16 cellular contexts compared by ENCODE assay signal in genomic region chr16:14362774-14363371, GRCh38.
DNase-seq lines count a peak whose midpoint lies in the region; ATAC-seq, FAIRE-seq and TF ChIP-seq lines count a peak whose summit lies in the region.
"Had no signal": no experiment of that assay in that cellular context is flagged by ENCODE, and none has a peak within 500 bp of the region (broad histone marks: within the 10 kb centered on the region; RNA-seq: fewer than 3 reads in every experiment).

No MANE protein-coding gene starts in this region.

- no peak overlapping the region for H2BK15ac ChIP-seq in neuronal stem cell (ENCODE audit: low read length)

- no peak for TF ChIP-seq EP300 in HepG2 (IDR thresholded peaks at IDR 0.05; ENCODE audit: low read depth in 2 of 2, low read length in 2 of 2)
- no peak for TF ChIP-seq EP300 in HepG2 (CRISPR knock-in tag; IDR thresholded peaks at IDR 0.05; ENCODE audit: borderline replicate concordance)

- POLR2A ChIA-PET in HepG2 (lab: Yijun Ruan, JAX) = interaction anchor here (0.9 kb wide), 1 partner anchor 139 kb away, joined by 3 read pairs; no protein-coding TSS in a partner anchor

- no peak for FAIRE-seq in HepG2 (lab: Jason Lieb, UNC)
- FAIRE-seq: A204.1 had no signal

- intact Hi-C loops in HepG2 (cut with micrococcal nuclease; ENCODE audit: unreplicated experiment) = loop anchor here (5.0 kb wide), 2 partner anchors 46 to 61 kb away; no protein-coding TSS in a partner anchor
- intact Hi-C loops in right lobe of liver (cut with DNase I) = no loop called here

- H4K8ac ChIP-seq in neuronal stem cell (ENCODE audit: low read depth, low read length) = no peak overlapping the region

- H2AFZ ChIP-seq in HepG2 (ENCODE audit: low read length) = no peak overlapping the region
- peak overlapping the region; percentile 33 for H2AFZ ChIP-seq in neuronal stem cell (ENCODE audit: low read length)

- H3K9ac ChIP-seq in HepG2 (ENCODE audit: insufficient read depth, low read depth, low read length) (no peak overlapping the region), duodenal mucosa (ENCODE audit: low read depth in 1 of 2, low read length in 2 of 2) (no peak overlapping the region), neuronal stem cell (ENCODE audit: low read depth, low read length, poor library complexity) (no peak overlapping the region)

- BruUV-seq in HepG2 (replicated peaks; lab: Mats Ljungman, UMichigan) = no TSS peak

- WGBS in HepG2 (ENCODE audit: low lambda C conversion rate) = 92% methylated on average over 20 of the region's 20 CpGs
- WGBS in right lobe of liver (ENCODE audit: insufficient coverage, low coverage, low lambda C conversion rate, missing lambda C conversion rate) = 75% methylated on average over 2 of the region's 20 CpGs
- no CpG with 5 or more reads among the region's 20 CpGs for WGBS in neuronal stem cell (ENCODE audit: extremely low coverage in 2 of 2, insufficient read length in 2 of 2, insufficient replicate concordance in 1 of 2), 2 donors

- H3K36me3 ChIP-seq in HepG2 (replicated peaks in 1 of 2; ENCODE audit: control insufficient read depth in 1 of 2, insufficient read depth in 2 of 2, low read length in 2 of 2) = no peaks in the 10 kb centered on the region
- H3K36me3 ChIP-seq in right lobe of liver = no peaks in the 10 kb centered on the region
- H3K36me3 ChIP-seq in duodenal mucosa (ENCODE audit: control insufficient read depth in 1 of 2, insufficient read depth in 2 of 2, low read length in 2 of 2) = no peaks in the 10 kb centered on the region
- H3K36me3 ChIP-seq in neuronal stem cell (replicated peaks in 1 of 2; ENCODE audit: control insufficient read depth in 2 of 2, insufficient read depth in 2 of 2, low read length in 2 of 2) = no peaks in the 10 kb centered on the region

- no peak overlapping the region for H2BK12ac ChIP-seq in neuronal stem cell (ENCODE audit: low read length)

- no peaks in the 10 kb centered on the region for H3K79me1 ChIP-seq in neuronal stem cell (ENCODE audit: low read depth, low read length)

- no peak overlapping the region for H3K18ac ChIP-seq in neuronal stem cell (ENCODE audit: low read length)

- TF ChIP-seq CTCF in HepG2 (CRISPR knock-in tag; IDR thresholded peaks at IDR 0.05) (no peak), right lobe of liver (IDR thresholded peaks at IDR 0.05) (no peak)

- H3K9me3 ChIP-seq in HepG2 (ENCODE audit: low read length) = no peaks in the 10 kb centered on the region
- H3K9me3 ChIP-seq in right lobe of liver = no peaks in the 10 kb centered on the region
- no peaks in the 10 kb centered on the region for H3K9me3 ChIP-seq in duodenal mucosa (ENCODE audit: control insufficient read depth in 1 of 2, low read length in 2 of 2)
- H3K9me3 ChIP-seq in neuronal stem cell (replicated peaks in 1 of 2; ENCODE audit: control insufficient read depth in 2 of 2, insufficient read depth in 1 of 2, low read depth in 1 of 2, low read length in 2 of 2) = no peaks in the 10 kb centered on the region

- ATAC-seq in HepG2 (no peak), right lobe of liver (no peak), HG03135 (IDR thresholded peaks at IDR 0.05; ENCODE audit: unreplicated experiment) (no peak)
- ATAC-seq: Right ventricle myocardium inferior had no signal

- in situ Hi-C loops in HepG2 (cut with HindIII; ENCODE audit: extremely low pct_ligation_motif_present, low pct_unique_long_range_greater_than_20kb) = no loop called here

- H3K4me3 ChIP-seq in HepG2 (replicated peaks in 1 of 3; ENCODE audit: insufficient read depth in 1 of 3, low read depth in 2 of 3, low read length in 3 of 3) = no peak overlapping the region
- no peak overlapping the region for H3K4me3 ChIP-seq in right lobe of liver
- no peak overlapping the region for H3K4me3 ChIP-seq in duodenal mucosa (ENCODE audit: low read depth in 1 of 2, low read length in 2 of 2)
- H3K4me3 ChIP-seq in neuronal stem cell (ENCODE audit: low read length in 2 of 2) = no peak overlapping the region
- H3K4me3 ChIP-seq: lung had no signal

- H3K27ac ChIP-seq in HepG2 (ENCODE audit: extremely low read length, insufficient read depth, low read length) (no peak overlapping the region), right lobe of liver (no peak overlapping the region), duodenal mucosa (ENCODE audit: low read depth, low read length) (peak overlapping the region; percentile 20), neuronal stem cell (replicated peaks; ENCODE audit: low read length) (no peak overlapping the region)
- H3K27ac ChIP-seq: VCaP had no signal

- H2AK5ac ChIP-seq in neuronal stem cell (ENCODE audit: low read depth, low read length) = no peak overlapping the region

- H4K91ac ChIP-seq in neuronal stem cell (ENCODE audit: low read depth, low read length, poor library complexity) = no peak overlapping the region

- H3K4ac ChIP-seq in neuronal stem cell (ENCODE audit: low read length) = no peak overlapping the region

- H2BK5ac ChIP-seq in neuronal stem cell (ENCODE audit: low read length) = no peak overlapping the region

- H2BK120ac ChIP-seq in neuronal stem cell (ENCODE audit: low read depth, low read length) = no peak overlapping the region

- H3K4me1 ChIP-seq in HepG2 (ENCODE audit: insufficient read depth, low read length) = peaks cover 71% of the 10 kb centered on the region
- H3K4me1 ChIP-seq in right lobe of liver = peaks cover 0 to 8% (median 0%) of the 10 kb centered on the region in 4 donors
- H3K4me1 ChIP-seq in duodenal mucosa (ENCODE audit: control insufficient read depth in 1 of 2, insufficient read depth in 2 of 2, low read length in 2 of 2) = no peaks in the 10 kb centered on the region
- peaks cover 7% of the 10 kb centered on the region in 2 donors for H3K4me1 ChIP-seq in neuronal stem cell (ENCODE audit: control insufficient read depth in 2 of 2, insufficient read depth in 1 of 2, low read depth in 1 of 2, low read length in 2 of 2)

- H3K27me3 ChIP-seq in HepG2 (ENCODE audit: control insufficient read depth in 1 of 2, insufficient read depth in 2 of 2, low read length in 2 of 2) (0 out of 5 replicates have a peak, but pooled peaks cover 0 to 3% of the 10 kb centered on the region in 2 experiments), right lobe of liver (no peaks in the 10 kb centered on the region), duodenal mucosa (ENCODE audit: control insufficient read depth in 1 of 2, insufficient read depth in 2 of 2, low read length in 2 of 2) (no peaks in the 10 kb centered on the region), neuronal stem cell (ENCODE audit: control insufficient read depth in 3 of 3, insufficient read depth in 3 of 3, low read depth in 1 of 3, low read length in 3 of 3) (peaks cover 0 to 13% (median 0%) of the 10 kb centered on the region in 3 experiments)

- H3K79me2 ChIP-seq in HepG2 (ENCODE audit: insufficient read depth, low read length) = no peaks in the 10 kb centered on the region

- no peak for TF ChIP-seq RAD21 in HepG2 (CRISPR knock-in tag; IDR thresholded peaks at IDR 0.05)

- no peak overlapping the region for H3K23ac ChIP-seq in neuronal stem cell (ENCODE audit: low read depth, low read length, poor library complexity)

- H3K14ac ChIP-seq in neuronal stem cell (ENCODE audit: low read length) = no peak overlapping the region

- DNase-seq in HepG2 (ENCODE audit: low spot score) (no peak), right lobe of liver (no peak), neuronal stem cell (ENCODE audit: low spot score) (no peak), NAMALWA (ENCODE audit: low spot score) (no peak), kidney glomerular epithelial cell (lab: John Stamatoyannopoulos, UW) (no peak)
- DNase-seq in stimulated activated CD8-positive, alpha-beta memory T cell treated with anti-CD3 and anti-CD28 coated beads, Interleukin-4, amount 100 ng/mL, for 48 hours = no peak
- DNase-seq: effector CD4-positive, alpha-beta T cell; hippocampal formation; NCI-H1694; NCI-H526 treated with DMSO at 0.1 percent for 48 hours had no signal

- H4K20me1 ChIP-seq in HepG2 (ENCODE audit: insufficient read depth, low read length) = no peaks in the 10 kb centered on the region

- TF ChIP-seq POLR2A in HepG2 (IDR thresholded peaks at IDR 0.05; ENCODE audit: insufficient read depth in 1 of 2, low read depth in 2 of 2, low read length in 2 of 2) = no peak
- no peak for TF ChIP-seq POLR2A in right lobe of liver (IDR thresholded peaks at IDR 0.05)

- CTCF ChIA-PET in HepG2 (lab: Yijun Ruan, JAX; ENCODE audit: low intra/inter-chr PET ratio, low total read pairs) = no interaction called here

- H3K4me2 ChIP-seq in HepG2 (ENCODE audit: low read depth, low read length) (no peak overlapping the region), neuronal stem cell (ENCODE audit: insufficient read depth, low read length, poor library complexity, severe bottlenecking) (no peak overlapping the region)

TF ChIP-seq in HepG2, 621 proteins besides CTCF, POLR2A, EP300 and RAD21 (continues in another document):
- 0 out of 2 replicates have a peak, but pooled peaks have one; percentile 81 for TF ChIP-seq NRL (CRISPR knock-in tag; IDR thresholded peaks at IDR 0.05; ENCODE audit: borderline replicate concordance)
- TF ChIP-seq FOXC1 (CRISPR knock-in tag; IDR thresholded peaks at IDR 0.05; ENCODE audit: borderline replicate concordance) = 0 out of 2 replicates have a peak, but pooled peaks have one; percentile 3
- 0 out of 2 replicates have a peak, but pooled peaks have one; percentile 2 for TF ChIP-seq TAF1 (CRISPR knock-in tag; IDR thresholded peaks at IDR 0.05)
- TF ChIP-seq, protein P1, sequence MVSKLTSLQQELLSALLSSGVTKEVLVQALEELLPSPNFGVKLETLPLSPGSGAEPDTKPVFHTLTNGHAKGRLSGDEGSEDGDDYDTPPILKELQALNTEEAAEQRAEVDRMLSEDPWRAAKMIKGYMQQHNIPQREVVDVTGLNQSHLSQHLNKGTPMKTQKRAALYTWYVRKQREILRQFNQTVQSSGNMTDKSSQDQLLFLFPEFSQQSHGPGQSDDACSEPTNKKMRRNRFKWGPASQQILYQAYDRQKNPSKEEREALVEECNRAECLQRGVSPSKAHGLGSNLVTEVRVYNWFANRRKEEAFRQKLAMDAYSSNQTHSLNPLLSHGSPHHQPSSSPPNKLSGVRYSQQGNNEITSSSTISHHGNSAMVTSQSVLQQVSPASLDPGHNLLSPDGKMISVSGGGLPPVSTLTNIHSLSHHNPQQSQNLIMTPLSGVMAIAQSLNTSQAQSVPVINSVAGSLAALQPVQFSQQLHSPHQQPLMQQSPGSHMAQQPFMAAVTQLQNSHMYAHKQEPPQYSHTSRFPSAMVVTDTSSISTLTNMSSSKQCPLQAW (CRISPR knock-in tag; IDR thresholded peaks at IDR 0.05) = peak; percentile 32; the same call in 1 of the 2 replicates
- peak; percentile 55; the same call in 1 of the 2 replicates for TF ChIP-seq ZNF607 (CRISPR knock-in tag; IDR thresholded peaks at IDR 0.05; ENCODE audit: borderline replicate concordance)
- peak; percentile 98 for TF ChIP-seq ZBTB38 (CRISPR knock-in tag; IDR thresholded peaks at IDR 0.05)
